Comparison of ENCODE assay signal across 13 cellular contexts in the genomic region with DNA sequence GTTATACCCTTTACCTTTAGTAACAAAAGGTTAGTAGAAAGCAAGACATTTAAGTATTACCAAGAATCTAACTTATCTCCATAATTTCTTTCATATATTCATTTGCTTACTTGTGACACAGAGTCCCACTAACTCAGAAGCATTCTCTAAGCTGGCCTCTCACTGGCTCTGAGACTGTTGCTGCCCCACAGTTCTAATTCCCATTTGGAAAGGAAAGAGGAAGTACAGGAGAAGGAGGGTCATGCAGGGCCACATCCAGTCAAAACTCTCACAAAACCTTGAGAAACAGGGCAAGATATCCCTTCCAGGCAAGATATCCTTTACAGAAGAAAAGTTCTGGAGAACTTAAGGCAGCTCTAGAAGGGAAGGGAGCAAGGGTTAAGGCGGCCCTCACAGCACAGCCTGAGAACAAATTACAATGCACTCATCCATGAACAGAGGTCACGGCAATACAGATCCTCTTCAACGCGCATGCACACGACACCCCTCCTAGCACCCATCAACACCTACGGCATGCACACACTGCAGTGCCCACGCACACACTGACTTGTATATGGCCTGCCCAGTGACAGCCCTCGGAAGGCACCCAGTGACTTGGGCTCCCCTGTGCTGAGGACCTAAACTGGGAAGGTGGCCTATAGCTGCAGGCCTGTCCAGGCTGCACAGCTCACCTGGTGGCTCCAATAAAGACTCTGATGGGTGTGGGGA. TPM values are rescaled to one million over a fixed set of nuclear protein-coding genes. Genes with fewer than 3 reads are reported as not detected.
DNase-seq lines count a peak whose midpoint lies in the region; ATAC-seq, FAIRE-seq and TF ChIP-seq lines count a peak whose summit lies in the region.
"Had no signal": no experiment of that assay in that cellular context is flagged by ENCODE, and none has a peak within 500 bp of the region (broad histone marks: within the 10 kb centered on the region; RNA-seq: fewer than 3 reads in every experiment).

No MANE protein-coding gene starts in this region.

- no peak for TF ChIP-seq EP300 in A549 (IDR thresholded peaks at IDR 0.05)

- intact Hi-C loops in aorta (cut with DNase I) = no loop called here
- intact Hi-C loops in posterior vena cava (cut with DNase I) = no loop called here

- peaks cover 0 to 2% of the 10 kb centered on the region in 2 donors for H3K36me3 ChIP-seq in aorta (ENCODE audit: control insufficient read depth in 1 of 2, insufficient read depth in 2 of 2, low read length in 1 of 2)

- peaks cover 13% of the 10 kb centered on the region for H3K4me1 ChIP-seq in A549
- H3K4me1 ChIP-seq in aorta (ENCODE audit: control insufficient read depth in 1 of 2, insufficient read depth in 2 of 2, low read length in 2 of 2) = no peaks in the 10 kb centered on the region

- H3K27ac ChIP-seq in A549 = no peak overlapping the region
- H3K27ac ChIP-seq in aorta (ENCODE audit: low read depth in 1 of 2, low read length in 2 of 2) = no peak overlapping the region

- TF ChIP-seq CTCF in A549 (IDR thresholded peaks at IDR 0.05) = no peak

- H3K4me2 ChIP-seq in A549 = no peak overlapping the region

- no peak for DNase-seq in A549 (ENCODE audit: low read depth in 1 of 2, low spot score in 1 of 2)
- peak; percentile 57 for DNase-seq in MV-4-11 (lab: John Stamatoyannopoulos, UW)
- DNase-seq in stimulated activated CD4-positive, alpha-beta T cell treated with anti-CD3 and anti-CD28 coated beads, Interleukin-4, amount 100 ng/mL, for 4 hours = no peak
- no peak for DNase-seq in aorta
- no peak for DNase-seq in nucleus accumbens (lab: John Stamatoyannopoulos, UW)
- no peak for DNase-seq in posterior vena cava (ENCODE audit: low spot score)
- DNase-seq: activated CD4-positive, CD25-positive, alpha-beta regulatory T cell treated with anti-CD3 and anti-CD28 coated beads, Interleukin-2, amount 50 U/mL, for 72 hours; activated naive CD8-positive, alpha-beta T cell treated with anti-CD3 and anti-CD28 coated beads, Interleukin-2, amount 10 ng/mL, durations not matched to agents 7 days and 5 days; islet precursor cell; NCI-H69; retina had no signal

- TF ChIP-seq POLR2A in A549 (IDR thresholded peaks at IDR 0.05; ENCODE audit: low read length) = no peak

- FAIRE-seq in A549 (lab: Jason Lieb, UNC) = no peak

- no peak for TF ChIP-seq RAD21 in A549 (conservative IDR thresholded peaks at IDR 0.05 in 1 of 2, IDR thresholded peaks at IDR 0.05 in 1 of 2)

- no peaks in the 10 kb centered on the region for H3K9me3 ChIP-seq in A549
- H3K9me3 ChIP-seq in aorta (ENCODE audit: control insufficient read depth, low read length) = no peaks in the 10 kb centered on the region

- no peak overlapping the region for H3K4me3 ChIP-seq in A549
- H3K4me3 ChIP-seq in aorta (ENCODE audit: low read length in 2 of 2) = no peak overlapping the region

- 87% methylated on average over 8 of the region's 8 CpGs for WGBS in A549 (ENCODE audit: missing lambda C conversion rate)
- 71 to 75% methylated on average over 8 of the region's 8 CpGs for WGBS in aorta, 2 donors

- ATAC-seq in A549 (peak; percentile 30 to 34; a peak in 4 of 6 replicates), GM19043 (IDR thresholded peaks at IDR 0.05; ENCODE audit: low read depth, unreplicated experiment) (peak; percentile 63), HG02763 (IDR thresholded peaks at IDR 0.05; ENCODE audit: unreplicated experiment) (peak; percentile 75), aorta (ENCODE audit: low FRiP score) (no peak)

- CTCF ChIA-PET in A549 (lab: Yijun Ruan, JAX) = interaction anchor here (0.9 to 3.6 kb wide), 2 partner anchors 21 to 52 kb away, joined by 5 to 24 read pairs; no protein-coding TSS in a partner anchor

- H3K27me3 ChIP-seq in aorta (ENCODE audit: control insufficient read depth in 1 of 2, insufficient read depth in 2 of 2, low read length in 1 of 2) = no peaks in the 10 kb centered on the region

- POLR2A ChIA-PET in A549 (lab: Yijun Ruan, JAX) = no interaction called here

TF ChIP-seq in A549, 52 proteins besides CTCF, POLR2A, EP300 and RAD21:
- TF ChIP-seq, protein P1, sequence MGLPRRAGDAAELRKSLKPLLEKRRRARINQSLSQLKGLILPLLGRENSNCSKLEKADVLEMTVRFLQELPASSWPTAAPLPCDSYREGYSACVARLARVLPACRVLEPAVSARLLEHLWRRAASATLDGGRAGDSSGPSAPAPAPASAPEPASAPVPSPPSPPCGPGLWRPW (IDR thresholded peaks at IDR 0.05) = no peak
- no peak for TF ChIP-seq FOXS1 (CRISPR knock-in tag; IDR thresholded peaks at IDR 0.05)
- no peak for TF ChIP-seq KDM1A (IDR thresholded peaks at IDR 0.05; ENCODE audit: low read depth)
- no peak for TF ChIP-seq JUNB (IDR thresholded peaks at IDR 0.05)
- TF ChIP-seq CEBPB (IDR thresholded peaks at IDR 0.05) = no peak
- no peak for TF ChIP-seq CBX8 (IDR thresholded peaks at IDR 0.05)
- no peak for TF ChIP-seq FOSB (CRISPR knock-in tag; IDR thresholded peaks at IDR 0.05)
- no peak for TF ChIP-seq ZSCAN20 (CRISPR knock-in tag; IDR thresholded peaks at IDR 0.05)
- no peak for TF ChIP-seq TFCP2L1 (CRISPR knock-in tag; IDR thresholded peaks at IDR 0.05)
- TF ChIP-seq JUN (IDR thresholded peaks at IDR 0.05) = no peak
- TF ChIP-seq MAZ (IDR thresholded peaks at IDR 0.05; ENCODE audit: borderline replicate concordance, low read depth, low read length) = no peak
- TF ChIP-seq HOXB13 (CRISPR knock-in tag; IDR thresholded peaks at IDR 0.05; ENCODE audit: low read depth) = no peak
- TF ChIP-seq, protein P2, sequence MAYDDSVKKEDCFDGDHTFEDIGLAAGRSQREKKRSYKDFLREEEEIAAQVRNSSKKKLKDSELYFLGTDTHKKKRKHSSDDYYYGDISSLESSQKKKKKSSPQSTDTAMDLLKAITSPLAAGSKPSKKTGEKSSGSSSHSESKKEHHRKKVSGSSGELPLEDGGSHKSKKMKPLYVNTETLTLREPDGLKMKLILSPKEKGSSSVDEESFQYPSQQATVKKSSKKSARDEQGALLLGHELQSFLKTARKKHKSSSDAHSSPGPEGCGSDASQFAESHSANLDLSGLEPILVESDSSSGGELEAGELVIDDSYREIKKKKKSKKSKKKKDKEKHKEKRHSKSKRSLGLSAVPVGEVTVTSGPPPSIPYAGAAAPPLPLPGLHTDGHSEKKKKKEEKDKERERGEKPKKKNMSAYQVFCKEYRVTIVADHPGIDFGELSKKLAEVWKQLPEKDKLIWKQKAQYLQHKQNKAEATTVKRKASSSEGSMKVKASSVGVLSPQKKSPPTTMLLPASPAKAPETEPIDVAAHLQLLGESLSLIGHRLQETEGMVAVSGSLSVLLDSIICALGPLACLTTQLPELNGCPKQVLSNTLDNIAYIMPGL (CRISPR knock-in tag; IDR thresholded peaks at IDR 0.05; ENCODE audit: borderline replicate concordance) = no peak
TF ChIP-seq in A549: peak in this region for 0.

RNA-seq across cellular contexts. Expression of a gene that starts 13.0 kb away (rescaled TPM):
- polyA plus RNA-seq in A549 (2011; rRNA removed) = 26.9 and 27.6 TPM in 2 replicates
- polyA plus RNA-seq in A549 (2012; cell fraction: cytosol; rRNA removed) = 6.4 and 7.2 TPM in 2 replicates
- 9.0 and 11.7 TPM in 2 replicates for polyA plus RNA-seq in A549 (2012; cell fraction: nucleus; rRNA removed)
- polyA plus RNA-seq in A549 (2017; fragmentation: RNase III; extraction: RNeasy Plus Mini Kit Qiagen cat#74134 plus additional on column Dnase treatment) = 6.2 to 7.1 TPM (median 6.7 TPM) in 3 replicates
- 45.7 and 64.6 TPM in 2 replicates for polyA minus RNA-seq in A549 (2011; rRNA and poly(A)+ RNA removed)
- 10 to 100 TPM in 1 of 2 donors, 1 to 10 TPM in 1; 7.8 to 15.3 TPM for total RNA-seq in aorta
- polyA plus RNA-seq in aorta = 1 to 10 TPM in 1 of 2 donors, under 1 TPM in 1; 0.08 to 1.8 TPM
- 10 to 100 TPM in 1 of 2 donors, 1 to 10 TPM in 1; 8.6 to 11.1 TPM for total RNA-seq in posterior vena cava
